1 cellular context compared by ENCODE assay signal in genomic region chr22:44026630-44027511, GRCh38.
TF ChIP-seq lines count a peak whose summit lies in the region.

No MANE protein-coding gene starts in this region.

TF ChIP-seq in GM12878, 131 proteins besides CTCF, POLR2A, EP300 and RAD21 (continued from another document):
- TF ChIP-seq MXI1 (IDR thresholded peaks at IDR 0.05; ENCODE audit: low read depth, low read length) (peak; percentile 96), ZNF274 (IDR thresholded peaks at IDR 0.05; ENCODE audit: insufficient read depth, insufficient read length) (no peak), WRNIP1 (IDR thresholded peaks at IDR 0.05; ENCODE audit: borderline replicate concordance, low read depth, low read length) (no peak), ELK1 (IDR thresholded peaks at IDR 0.05; ENCODE audit: low read depth, low read length) (peak; percentile 49; the same call in 1 of the 2 replicates), BCL3 (IDR thresholded peaks at IDR 0.05; ENCODE audit: borderline replicate concordance, insufficient read depth, low read depth, low read length, poor library complexity, severe bottlenecking) (peak; percentile 11), GATAD2B (conservative IDR thresholded peaks at IDR 0.05; ENCODE audit: low read depth) (peak; percentile 89), BACH1 (IDR thresholded peaks at IDR 0.05; ENCODE audit: borderline replicate concordance) (peak; percentile 84), ATF3 (IDR thresholded peaks at IDR 0.05; ENCODE audit: borderline replicate concordance, extremely low read depth, low read depth, low read length) (peak; percentile 61; the same call in 1 of the 2 replicates), TBL1XR1 (IDR thresholded peaks at IDR 0.05; ENCODE audit: low read depth, low read length) (peak; percentile 92), ZNF207 (IDR thresholded peaks at IDR 0.05; ENCODE audit: borderline replicate concordance) (peak; percentile 39; the same call in 1 of the 2 replicates), LARP7 (IDR thresholded peaks at IDR 0.05) (no peak; the same call in 1 of the 2 replicates), ZBTB33 (IDR thresholded peaks at IDR 0.05) (no peak), TARDBP (IDR thresholded peaks at IDR 0.05; ENCODE audit: borderline replicate concordance) (no peak), MAX (IDR thresholded peaks at IDR 0.05; ENCODE audit: low read depth, low read length) (peak; percentile 98), NR2F1 (conservative IDR thresholded peaks at IDR 0.05) (peak; percentile 64), ATF2 (IDR thresholded peaks at IDR 0.05; ENCODE audit: low read length) (peak; percentile 51; the same call in 1 of the 2 replicates), HDGF (IDR thresholded peaks at IDR 0.05) (peak; percentile 64), NKRF (conservative IDR thresholded peaks at IDR 0.05) (peak; percentile 76), TCF3 (IDR thresholded peaks at IDR 0.05; ENCODE audit: borderline replicate concordance, insufficient read depth, low read depth, low read length) (no peak), JUND (IDR thresholded peaks at IDR 0.05; ENCODE audit: low read depth, low read length) (no peak), ZNF24 (IDR thresholded peaks at IDR 0.05) (no peak), CREM (IDR thresholded peaks at IDR 0.05; ENCODE audit: low read depth) (peak; percentile 90), NBN (IDR thresholded peaks at IDR 0.05) (peak; percentile 89; the same call in 1 of the 2 replicates), IKZF1 (conservative IDR thresholded peaks at IDR 0.05) (peak; percentile 94), EED (IDR thresholded peaks at IDR 0.05; ENCODE audit: low read depth) (peak; percentile 84), TCF7 (IDR thresholded peaks at IDR 0.05; ENCODE audit: borderline replicate concordance) (no peak), SMC3 (IDR thresholded peaks at IDR 0.05; ENCODE audit: borderline replicate concordance, low read length) (no peak), ZNF592 (IDR thresholded peaks at IDR 0.05) (peak; percentile 73; the same call in 1 of the 2 replicates), HDAC6 (IDR thresholded peaks at IDR 0.05; ENCODE audit: unreplicated experiment) (no peak), SIX5 (IDR thresholded peaks at IDR 0.05; ENCODE audit: low read depth, low read length, severe bottlenecking) (no peak), RFX5 (IDR thresholded peaks at IDR 0.05; ENCODE audit: low read depth, low read length) (no peak), E2F4 (IDR thresholded peaks at IDR 0.05; ENCODE audit: low read depth, low read length) (no peak), PML (IDR thresholded peaks at IDR 0.05; ENCODE audit: low read length) (peak; percentile 70; the same call in 1 of the 2 replicates), RCOR1 (conservative IDR thresholded peaks at IDR 0.05; ENCODE audit: low read depth, low read length) (no peak)
TF ChIP-seq in GM12878: peak in this region for 67.
